ENCODE assay signal across 21 cellular contexts in genomic region chr6:92847988-92848387, GRCh38.
DNase-seq lines count a peak whose midpoint lies in the region; TF ChIP-seq lines count a peak whose summit lies in the region.
"Had no signal": no experiment of that assay in that cellular context is flagged by ENCODE, and none has a peak within 500 bp of the region (broad histone marks: within the 10 kb centered on the region; RNA-seq: fewer than 3 reads in every experiment).

No MANE protein-coding gene starts in this region.

- H3K36me3 ChIP-seq in HUES48 (ENCODE audit: control insufficient read depth, insufficient read depth, low read length) (no peaks in the 10 kb centered on the region), NT2/D1 (ENCODE audit: insufficient read depth, insufficient read length, low read length) (no peaks in the 10 kb centered on the region), iPS-15b (ENCODE audit: control insufficient read depth, insufficient read depth, low read length) (no peaks in the 10 kb centered on the region)

- H3K27ac ChIP-seq in HUES48 (ENCODE audit: low read depth, low read length), result peak overlapping the region; percentile 55
- H3K27ac ChIP-seq: HL-60, KMS-11, RWPE1 had no signal

- H3K9ac ChIP-seq in HUES48 (ENCODE audit: low read depth, low read length) (no peak overlapping the region), NT2/D1 (ENCODE audit: insufficient read length, low read depth) (no peak overlapping the region), iPS-15b (ENCODE audit: low read depth, low read length) (no peak overlapping the region)
- H3K9ac ChIP-seq: KMS-11, SK-N-SH had no signal

- DNase-seq in NT2/D1 (ENCODE audit: low read depth, low spot score) (peak; percentile 58), DMS 273 (lab: John Stamatoyannopoulos, UW; ENCODE audit: unreplicated experiment) (no peak), NCI-H748 treated with DMSO at 0.1 percent for 48 hours (lab: John Stamatoyannopoulos, UW) (no peak), GM13976 (ENCODE audit: low spot score) (no peak), globus pallidus (ENCODE audit: low spot score) (no peak)
- DNase-seq: CD4-positive, CD25-positive, alpha-beta regulatory T cell; DND-41; HCEC 1CT; IMR-90; NCI-H1092 treated with DMSO at 0.1 percent for 48 hours; NCI-H1436 treated with DMSO at 0.1 percent for 48 hours; NCI-H2029 treated with DMSO at 0.1 percent for 48 hours; NCI-H446; NCI-H526; SHP77 treated with DMSO at 0.1 percent for 48 hours; SK-N-SH had no signal

- in situ Hi-C loops in GM13976 (cut with MboI; ENCODE audit: low sequenced_read_pairs, unreplicated experiment), result no loop called here

- H3K27me3 ChIP-seq in HUES48 (ENCODE audit: control insufficient read depth, insufficient read depth, low read length), result peaks cover 69% of the 10 kb centered on the region
- H3K27me3 ChIP-seq in NT2/D1 (ENCODE audit: insufficient read depth, insufficient read length), result peaks cover 53% of the 10 kb centered on the region
- peaks cover 53% of the 10 kb centered on the region for H3K27me3 ChIP-seq in iPS-15b (ENCODE audit: control insufficient read depth, insufficient read depth, low read length)

- H3K4me1 ChIP-seq in HUES48 (ENCODE audit: control insufficient read depth, insufficient read depth, low read length) (peaks cover 38% of the 10 kb centered on the region), NT2/D1 (ENCODE audit: insufficient read depth, insufficient read length) (no peaks in the 10 kb centered on the region), iPS-15b (ENCODE audit: control insufficient read depth, insufficient read depth, low read length) (peaks cover 22% of the 10 kb centered on the region)

- H3K4me3 ChIP-seq in HUES48 (ENCODE audit: low read depth, low read length) (0 out of 2 replicates have a peak overlapping the region, but pooled peaks have one; percentile 20), NT2/D1 (ENCODE audit: insufficient read length, low read depth) (no peak overlapping the region), iPS-15b (ENCODE audit: low read depth, low read length) (peak overlapping the region; percentile 5)

- H3K9me3 ChIP-seq in HUES48 (ENCODE audit: control insufficient read depth, insufficient read depth, low read length) (no peaks in the 10 kb centered on the region), NT2/D1 (ENCODE audit: insufficient read depth, low read length) (peaks cover 7% of the 10 kb centered on the region; the same call in 1 of the 2 replicates), iPS-15b (ENCODE audit: control insufficient read depth, insufficient read depth, low read length) (no peaks in the 10 kb centered on the region)
- H3K9me3 ChIP-seq: SK-N-SH had no signal

- no peak for TF ChIP-seq CTCF in GM13976 (IDR thresholded peaks at IDR 0.05; ENCODE audit: borderline replicate concordance, control extremely low read depth, extremely low read depth, insufficient read depth, missing control alignments)
